Comparison of ENCODE assay signal across 8 cellular contexts in the genomic region with DNA sequence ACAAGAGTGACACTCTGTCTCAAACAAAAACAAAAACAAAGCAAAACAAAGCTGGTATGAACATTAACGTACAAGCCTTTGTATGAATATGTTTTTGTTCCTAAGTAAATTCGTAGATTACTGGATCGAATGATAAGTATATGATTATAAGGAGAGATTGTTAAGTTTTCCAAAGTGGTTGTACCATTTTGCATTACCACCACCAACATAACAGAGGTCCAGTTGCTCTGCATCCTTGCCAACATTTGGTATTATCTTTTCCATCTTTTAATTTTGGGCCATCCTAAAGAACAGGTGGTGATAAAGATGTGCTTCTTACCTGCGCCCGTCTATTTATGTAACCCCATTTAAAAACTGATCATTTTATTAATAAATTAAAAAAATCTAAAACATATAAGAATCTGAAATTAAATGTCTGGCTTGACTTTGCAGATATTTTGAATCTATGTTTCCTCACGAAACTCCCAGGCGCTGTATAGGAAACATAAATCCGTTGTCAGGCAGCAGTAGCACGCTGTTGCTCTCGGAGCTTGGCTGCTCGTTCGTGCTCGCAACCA. TPM values are rescaled to one million over a fixed set of nuclear protein-coding genes. Genes with fewer than 3 reads are reported as not detected.
DNase-seq lines count a peak whose midpoint lies in the region; ATAC-seq and TF ChIP-seq lines count a peak whose summit lies in the region.

No MANE protein-coding gene starts in this region.

- ATAC-seq in lung (ENCODE audit: insufficient read depth, low FRiP score) (no peak), GM18511 (IDR thresholded peaks at IDR 0.05; ENCODE audit: unreplicated experiment) (no peak)

- CTCF ChIA-PET in A673 (lab: Charles Lee), result no interaction called here

- no peak for TF ChIP-seq CTCF in A673 (conservative IDR thresholded peaks at IDR 0.05; ENCODE audit: low read depth, low read length)
- TF ChIP-seq CTCF in lung (IDR thresholded peaks at IDR 0.05; ENCODE audit: control extremely low read depth, extremely low read depth), result no peak

- H3K27ac ChIP-seq in A673 (ENCODE audit: low read depth, low read length, poor library complexity, severe bottlenecking), result peak overlapping the region; percentile 58
- peak overlapping the region; percentile 90 for H3K27ac ChIP-seq in angular gyrus (ENCODE audit: low read depth, low read length)
- peak overlapping the region; percentile 89 to 94 for H3K27ac ChIP-seq in lung (ENCODE audit: low read depth in 1 of 2, low read length in 1 of 2)

- WGBS in lung, 2 donors, result 23 to 25% methylated on average over 13 of the region's 13 CpGs

- H3K27me3 ChIP-seq in A673 (replicated peaks; ENCODE audit: insufficient read depth, low read depth, low read length, poor library complexity), result no peaks in the 10 kb centered on the region
- H3K27me3 ChIP-seq in H7 (ENCODE audit: control insufficient read depth, insufficient read depth, low read length), result no peaks in the 10 kb centered on the region
- no peaks in the 10 kb centered on the region for H3K27me3 ChIP-seq in lung (ENCODE audit: control insufficient read depth, insufficient read depth)

- intact Hi-C loops in A673 (cut with micrococcal nuclease; ENCODE audit: unreplicated experiment), result no loop called here

- DNase-seq in A673 (ENCODE audit: low spot score), result no peak
- no peak for DNase-seq in H7
- DNase-seq in lung (ENCODE audit: low spot score), result no peak
- DNase-seq in middle frontal gyrus (ENCODE audit: extremely low spot score, low spot score), result no peak
- DNase-seq in stimulated activated naive CD4-positive, alpha-beta T cell (lab: John Stamatoyannopoulos, UW), result no peak
- no peak for DNase-seq in 8988T

- H3K4me3 ChIP-seq in A673 (ENCODE audit: low read depth, low read length, poor library complexity, severe bottlenecking) (peak overlapping the region; percentile 92), H7 (ENCODE audit: insufficient read depth, low read depth, low read length) (peak overlapping the region; percentile 45), lung (no peak overlapping the region)

- H3K4me1 ChIP-seq in A673 (ENCODE audit: insufficient read depth, low read length, poor library complexity, severe bottlenecking) (peaks cover 6% of the 10 kb centered on the region), lung (ENCODE audit: control insufficient read depth in 2 of 2, insufficient read depth in 2 of 2, low read length in 2 of 2) (peaks cover 1 to 12% of the 10 kb centered on the region in 2 donors)

- POLR2A ChIA-PET in A673 (lab: Charles Lee; ENCODE audit: low non-redundant PET), result interaction anchor here (0.6 to 0.7 kb wide), 2 partner anchors 18 to 71 kb away, joined by 5 read pairs; no protein-coding TSS in a partner anchor

- H3K36me3 ChIP-seq in A673 (ENCODE audit: insufficient read depth, low read length, poor library complexity, severe bottlenecking), result peaks cover 21% of the 10 kb centered on the region
- peaks cover 4% of the 10 kb centered on the region for H3K36me3 ChIP-seq in H7 (replicated peaks; ENCODE audit: control insufficient read depth, insufficient read depth, low read length)
- peaks cover 0 to 3% of the 10 kb centered on the region in 2 donors for H3K36me3 ChIP-seq in lung (ENCODE audit: control insufficient read depth in 2 of 2, insufficient read depth in 2 of 2, low read length in 2 of 2)

- TSS peak; percentile 99 for BruUV-seq in A673 (replicated peaks; lab: Mats Ljungman, UMichigan)

- H3K9me3 ChIP-seq in A673 (ENCODE audit: low read depth, low read length, poor library complexity, severe bottlenecking) (peaks cover 7% of the 10 kb centered on the region), lung (ENCODE audit: control insufficient read depth in 2 of 2, insufficient read depth in 1 of 2, low read length in 1 of 2) (peaks cover 0 to 4% of the 10 kb centered on the region in 2 donors)

RNA-seq across cellular contexts. Expression of gene NAA35, which starts 0.6 kb away (rescaled TPM):
- total RNA-seq in A673 (2021) (28.4 TPM in 2 replicates), lung (10 to 100 TPM; 21.8 to 33.9 TPM)
- total RNA-seq in H7 (2014; rRNA removed; shearing (Covaris generic)), result 39.1 and 49.3 TPM in 2 replicates
- 10 to 100 TPM in 1 of 2 donors, 1 to 10 TPM in 1; 6.8 to 10.7 TPM for polyA plus RNA-seq in lung
